ENCODE assay signal across 11 cellular contexts in the genomic region with DNA sequence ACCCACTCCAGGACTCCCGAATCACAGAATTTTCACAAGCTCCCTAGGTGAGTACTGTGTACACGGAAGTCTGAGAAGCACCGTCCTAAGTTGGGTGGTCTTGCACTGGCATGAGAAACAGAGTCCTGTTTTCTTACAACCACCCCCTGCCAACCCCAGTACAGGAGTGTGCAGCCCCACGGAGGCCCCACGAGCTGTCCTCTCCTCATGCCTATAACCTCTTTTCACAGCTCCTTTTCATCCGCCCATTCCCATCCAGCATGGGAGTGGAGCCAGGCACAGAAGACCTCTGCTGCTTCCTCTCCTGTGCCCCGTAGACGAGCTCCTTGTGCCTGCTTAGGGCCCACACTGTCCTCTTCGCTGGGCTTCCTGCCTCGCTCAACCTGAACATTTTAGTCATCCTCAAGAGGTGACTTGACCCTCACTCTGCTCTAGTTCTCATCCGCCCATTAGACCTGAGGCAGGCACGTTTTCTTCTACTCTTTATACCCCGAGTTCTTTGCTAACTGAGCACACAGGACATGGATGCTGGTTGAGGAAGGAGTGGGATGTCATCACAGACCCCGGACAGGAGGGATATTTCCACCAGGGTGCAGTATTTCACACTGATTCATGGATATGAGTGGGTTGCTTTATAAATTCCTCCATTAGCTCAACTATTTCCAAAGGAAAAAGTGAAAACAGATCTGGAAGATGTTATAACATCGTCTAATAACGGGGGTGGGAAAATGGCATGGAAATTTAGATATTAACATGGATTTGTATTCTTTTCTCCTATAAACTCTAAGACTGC.
DNase-seq lines count a peak whose midpoint lies in the region; ATAC-seq, FAIRE-seq and TF ChIP-seq lines count a peak whose summit lies in the region.
"Had no signal": no experiment of that assay in that cellular context is flagged by ENCODE, and none has a peak within 500 bp of the region (broad histone marks: within the 10 kb centered on the region; RNA-seq: fewer than 3 reads in every experiment).

No MANE protein-coding gene starts in this region.

- no peaks in the 10 kb centered on the region for H3K36me3 Mint-ChIP-seq in naive thymus-derived CD4-positive, alpha-beta T cell

- POLR2A ChIA-PET in endothelial cell of umbilical vein (lab: Charles Lee), result no interaction called here
- POLR2A ChIA-PET in naive thymus-derived CD4-positive, alpha-beta T cell (lab: Charles Lee), result no interaction called here

- no peak overlapping the region for H3K4me3 Mint-ChIP-seq in naive thymus-derived CD4-positive, alpha-beta T cell

- ATAC-seq in naive thymus-derived CD4-positive, alpha-beta T cell, result no peak

- H3K9ac ChIP-seq in endothelial cell of umbilical vein (replicated peaks; ENCODE audit: extremely low read depth, insufficient read depth, low read length) (no peak overlapping the region), mesenchymal stem cell (ENCODE audit: low read length) (no peak overlapping the region), mesendoderm (ENCODE audit: low read length) (no peak overlapping the region)

- no peak overlapping the region for H3K27ac Mint-ChIP-seq in naive thymus-derived CD4-positive, alpha-beta T cell

- FAIRE-seq in endothelial cell of umbilical vein (lab: Jason Lieb, UNC), result peak; percentile 53

- H2BK120ac ChIP-seq in mesenchymal stem cell (ENCODE audit: low read depth, low read length) (no peak overlapping the region), mesendoderm (ENCODE audit: low read depth, low read length) (no peak overlapping the region)

- BruUV-seq in endothelial cell of umbilical vein (replicated peaks; lab: Mats Ljungman, UMichigan), result no TSS peak

- peak overlapping the region in 1 of 2 experiments; percentile 42 for H2BK12ac ChIP-seq in mesenchymal stem cell (ENCODE audit: low read length in 2 of 2)

- no peak overlapping the region for H3K23ac ChIP-seq in mesenchymal stem cell (ENCODE audit: low read length in 2 of 2)
- no peak overlapping the region for H3K23ac ChIP-seq in mesendoderm (ENCODE audit: low read length)

- H3K4me1 ChIP-seq in endothelial cell of umbilical vein (ENCODE audit: control insufficient read depth, extremely low read depth, insufficient read depth, low read length), result peaks cover 3% of the 10 kb centered on the region
- peaks cover 1% of the 10 kb centered on the region for H3K4me1 ChIP-seq in mesenchymal stem cell (ENCODE audit: control insufficient read depth, insufficient read depth, low read depth, low read length)
- no peaks in the 10 kb centered on the region for H3K4me1 ChIP-seq in mesendoderm (ENCODE audit: control insufficient read depth, low read depth, low read length)
- H3K4me1 ChIP-seq in naive thymus-derived CD4-positive, alpha-beta T cell (ENCODE audit: control insufficient read depth in 2 of 2, insufficient read depth in 2 of 2, low read length in 2 of 2), result no peaks in the 10 kb centered on the region

- no peak overlapping the region for H3K14ac ChIP-seq in mesenchymal stem cell (ENCODE audit: low read length in 2 of 2)

- no peaks in the 10 kb centered on the region for H4K20me1 ChIP-seq in endothelial cell of umbilical vein (replicated peaks; ENCODE audit: control insufficient read depth, extremely low read depth, insufficient read depth, low read length)

- H2AFZ ChIP-seq in endothelial cell of umbilical vein (ENCODE audit: low read depth, low read length) (no peak overlapping the region), mesenchymal stem cell (ENCODE audit: low read depth, low read length) (no peak overlapping the region)

- no peaks in the 10 kb centered on the region for H3K9me1 ChIP-seq in endothelial cell of umbilical vein (replicated peaks; ENCODE audit: control insufficient read depth, extremely low read depth, insufficient read depth, low read length)

- no peak overlapping the region for H3K18ac ChIP-seq in mesenchymal stem cell (ENCODE audit: low read depth in 1 of 2, low read length in 2 of 2)
- H3K18ac ChIP-seq in mesendoderm (ENCODE audit: low read length), result no peak overlapping the region

- H2BK5ac ChIP-seq in mesenchymal stem cell (ENCODE audit: low read depth, low read length, poor library complexity, severe bottlenecking), result no peak overlapping the region
- no peak overlapping the region for H2BK5ac ChIP-seq in mesendoderm (ENCODE audit: low read length)

- H2AK5ac ChIP-seq in mesenchymal stem cell (ENCODE audit: low read length, severe bottlenecking) (no peak overlapping the region), mesendoderm (ENCODE audit: low read length) (no peak overlapping the region)

- H3K4me2 ChIP-seq in endothelial cell of umbilical vein (ENCODE audit: insufficient read depth, low read length) (no peak overlapping the region), mesenchymal stem cell (ENCODE audit: low read length, poor library complexity, severe bottlenecking) (no peak overlapping the region), mesendoderm (ENCODE audit: low read length) (no peak overlapping the region)

- no peak overlapping the region for H4K91ac ChIP-seq in mesenchymal stem cell (ENCODE audit: low read length)

- peak overlapping the region; percentile 59 for H4K8ac ChIP-seq in mesenchymal stem cell (ENCODE audit: low read length)
- no peak overlapping the region for H4K8ac ChIP-seq in mesendoderm (ENCODE audit: low read depth, low read length)

- no peaks in the 10 kb centered on the region for H3K4me1 Mint-ChIP-seq in naive thymus-derived CD4-positive, alpha-beta T cell

- H3K79me1 ChIP-seq in mesenchymal stem cell (replicated peaks; ENCODE audit: low read length, poor library complexity, severe bottlenecking), result no peaks in the 10 kb centered on the region
- no peaks in the 10 kb centered on the region for H3K79me1 ChIP-seq in mesendoderm (ENCODE audit: low read length)

- intact Hi-C loops in endothelial cell of umbilical vein (cut with micrococcal nuclease), result loop anchor here (1.0 to 10.0 kb wide), 4 partner anchors 309 to 648 kb away; a partner anchor contains a TSS
- intact Hi-C loops in naive thymus-derived CD4-positive, alpha-beta T cell (cut with micrococcal nuclease), result loop anchor here in 1 of 2 donors (1.0 kb wide), 1 partner anchor 413 kb away; no protein-coding TSS in a partner anchor

- H2BK15ac ChIP-seq in mesenchymal stem cell (ENCODE audit: low read depth, poor library complexity, severe bottlenecking) (no peak overlapping the region), mesendoderm (replicated peaks; ENCODE audit: low read depth) (no peak overlapping the region)

- DNase-seq in A172 (ENCODE audit: low spot score) (peak; percentile 3), M059J (ENCODE audit: low read depth) (peak; percentile 4), endothelial cell of umbilical vein (ENCODE audit: low read depth, low spot score) (peak; percentile 55), mesenchymal stem cell (peak; percentile 63), SHP77 (lab: John Stamatoyannopoulos, UW) (no peak), mesendoderm (no peak), GM19240 (ENCODE audit: insufficient read length, low spot score) (no peak)
- DNase-seq in naive thymus-derived CD4-positive, alpha-beta T cell, result no peak
- DNase-seq: COR-L47, KG1, T-helper 9 cell had no signal

- no peak overlapping the region for H3K4ac ChIP-seq in mesenchymal stem cell (ENCODE audit: low read depth in 1 of 2, low read length in 2 of 2)
- no peak overlapping the region for H3K4ac ChIP-seq in mesendoderm (ENCODE audit: low read depth, low read length)

- WGBS in mesenchymal stem cell, result 95% methylated on average over 14 of the region's 16 CpGs
- no CpG with 5 or more reads among the region's 16 CpGs for WGBS in mesendoderm (ENCODE audit: extremely low coverage, insufficient coverage, low lambda C conversion rate)

- no peaks in the 10 kb centered on the region for H3K9me3 ChIP-seq in endothelial cell of umbilical vein (replicated peaks; ENCODE audit: control insufficient read depth, insufficient read depth, low read length)
- H3K9me3 ChIP-seq in mesenchymal stem cell (ENCODE audit: control insufficient read depth, low read length), result no peaks in the 10 kb centered on the region
- no peaks in the 10 kb centered on the region for H3K9me3 ChIP-seq in naive thymus-derived CD4-positive, alpha-beta T cell (ENCODE audit: control insufficient read depth in 2 of 3, low read length in 3 of 3)

- peaks cover 11 to 47% (median 26%) of the 10 kb centered on the region in 5 donors for H3K27me3 Mint-ChIP-seq in naive thymus-derived CD4-positive, alpha-beta T cell

- H3K27ac ChIP-seq in endothelial cell of umbilical vein (ENCODE audit: insufficient read depth, low read depth, low read length) (no peak overlapping the region), mesenchymal stem cell (ENCODE audit: low read length, poor library complexity, severe bottlenecking) (no peak overlapping the region), mesendoderm (ENCODE audit: low read depth, low read length) (no peak overlapping the region)
- no peak overlapping the region for H3K27ac ChIP-seq in naive thymus-derived CD4-positive, alpha-beta T cell (ENCODE audit: low read depth, low read length)

- CTCF ChIA-PET in endothelial cell of umbilical vein (lab: Charles Lee), result interaction anchor here (0.6 to 3.1 kb wide), 32 partner anchors 9 to 648 kb away, joined by 3 to 99 read pairs (median 4); no protein-coding TSS in a partner anchor
- CTCF ChIA-PET in naive thymus-derived CD4-positive, alpha-beta T cell (lab: Charles Lee), result interaction anchor here (0.6 to 1.7 kb wide), 2 partner anchors 414 to 1633 kb away, joined by 3 to 5 read pairs; no protein-coding TSS in a partner anchor

- no peak overlapping the region for H3K56ac ChIP-seq in mesendoderm (ENCODE audit: low read length)

- H3K9me3 Mint-ChIP-seq in naive thymus-derived CD4-positive, alpha-beta T cell, result no peaks in the 10 kb centered on the region

- dilution Hi-C loops in endothelial cell of umbilical vein (cut with MboI; ENCODE audit: extremely low pct_ligation_motif_present, low sequenced_read_pairs), result no loop called here

- no peaks in the 10 kb centered on the region for H3K36me3 ChIP-seq in endothelial cell of umbilical vein (ENCODE audit: control insufficient read depth in 2 of 2, extremely low read depth in 1 of 2, insufficient read depth in 2 of 2, low read length in 2 of 2)
- no peaks in the 10 kb centered on the region for H3K36me3 ChIP-seq in mesenchymal stem cell (ENCODE audit: control insufficient read depth in 1 of 2, insufficient read depth in 2 of 2, low read depth in 1 of 2, low read length in 2 of 2)
- H3K36me3 ChIP-seq in mesendoderm (ENCODE audit: control insufficient read depth, insufficient read depth, low read length), result no peaks in the 10 kb centered on the region
- H3K36me3 ChIP-seq in naive thymus-derived CD4-positive, alpha-beta T cell (ENCODE audit: control insufficient read depth in 2 of 3, insufficient read depth in 3 of 3, low read length in 3 of 3), result no peaks in the 10 kb centered on the region

- no peaks in the 10 kb centered on the region for H3K79me2 ChIP-seq in endothelial cell of umbilical vein (ENCODE audit: control insufficient read depth, insufficient read depth, low read length)
- H3K79me2 ChIP-seq in mesendoderm (ENCODE audit: control insufficient read depth, insufficient read depth, low read length), result no peaks in the 10 kb centered on the region

- H3K27me3 ChIP-seq in endothelial cell of umbilical vein (ENCODE audit: control insufficient read depth in 2 of 2, insufficient read depth in 2 of 2, low read length in 2 of 2), result peaks cover 0 to 2% of the 10 kb centered on the region in 2 experiments
- peaks cover 5 to 8% of the 10 kb centered on the region in 2 experiments for H3K27me3 ChIP-seq in mesenchymal stem cell (ENCODE audit: control insufficient read depth in 1 of 2, insufficient read depth in 1 of 2, low read length in 2 of 2)
- H3K27me3 ChIP-seq in mesendoderm (ENCODE audit: insufficient read depth, low read length, poor library complexity), result no peaks in the 10 kb centered on the region
- no peaks in the 10 kb centered on the region for H3K27me3 ChIP-seq in naive thymus-derived CD4-positive, alpha-beta T cell (ENCODE audit: control insufficient read depth in 2 of 2, insufficient read depth in 2 of 2, low read length in 2 of 2)

- no peak for TF ChIP-seq POLR2A in endothelial cell of umbilical vein (IDR thresholded peaks at IDR 0.05; ENCODE audit: low read depth, low read length)

- TF ChIP-seq CTCF in endothelial cell of umbilical vein (IDR thresholded peaks at IDR 0.05; ENCODE audit: extremely low read depth in 1 of 2, insufficient read depth in 1 of 2, low read depth in 1 of 2, low read length in 2 of 2), result peak; percentile 45 to 52

- H4K5ac ChIP-seq in mesendoderm (ENCODE audit: low read length), result no peak overlapping the region

- H3K4me3 ChIP-seq in endothelial cell of umbilical vein (replicated peaks in 1 of 3; ENCODE audit: insufficient read depth in 1 of 3, low read depth in 1 of 3, low read length in 3 of 3) (no peak overlapping the region), mesenchymal stem cell (ENCODE audit: insufficient read depth in 1 of 2, low read depth in 1 of 2, low read length in 2 of 2) (peak overlapping the region in 1 of 2 experiments; percentile 5), mesendoderm (ENCODE audit: low read length) (no peak overlapping the region)
- H3K4me3 ChIP-seq in naive thymus-derived CD4-positive, alpha-beta T cell (ENCODE audit: low read length), result no peak overlapping the region

Comparison
In these comparisons a context has a peak if more than half of its experiments do, and no peak if none do; other contexts are left out.
1. DNase-seq: peak in A172 (single experiment), M059J (single experiment), endothelial cell of umbilical vein (single experiment) and mesenchymal stem cell (single experiment); none in SHP77 (0 of 2), mesendoderm (single experiment), naive thymus-derived CD4-positive, alpha-beta T cell (0 of 9) and GM19240 (single experiment).